ENCODE assay signal across 1 cellular context in genomic region chr13:110305544-110305943, GRCh38.
TF ChIP-seq lines count a peak whose summit lies in the region.

No MANE protein-coding gene starts in this region.

TF ChIP-seq in SK-N-SH, 30 proteins besides CTCF, POLR2A, EP300 and RAD21 (continued from another document):
- TF ChIP-seq ZBTB33 (IDR thresholded peaks at IDR 0.05; ENCODE audit: borderline replicate concordance, low read depth) (no peak), YY1 (IDR thresholded peaks at IDR 0.05; ENCODE audit: low read depth) (no peak)
